In the genomic region with DNA sequence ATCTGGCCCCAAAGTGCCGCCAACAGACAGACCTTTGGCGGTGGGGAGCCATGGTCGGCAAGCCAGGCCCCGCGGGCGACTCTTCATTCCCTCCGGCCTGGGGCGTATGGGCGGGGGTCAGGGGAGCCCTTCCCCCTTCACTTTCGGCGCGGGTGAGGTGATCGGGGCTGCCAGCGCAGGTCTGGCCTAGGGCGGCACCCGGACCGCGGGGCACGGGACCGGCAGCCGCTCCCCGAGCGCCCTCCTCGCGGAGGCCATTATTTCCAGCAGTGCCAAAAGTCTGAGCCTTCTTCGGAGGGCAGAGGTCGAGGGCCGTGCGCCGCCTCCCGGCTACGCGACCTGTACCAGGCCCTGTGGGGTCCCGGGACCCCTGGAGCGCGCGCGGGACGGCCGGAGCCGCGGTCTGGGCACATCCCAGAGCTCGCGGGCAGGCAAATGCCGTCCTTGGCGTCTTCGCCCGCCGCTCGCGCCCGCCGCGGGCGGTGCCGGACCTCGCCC, we compare ENCODE assay signal across 8 cellular contexts. TPM values are rescaled to one million over a fixed set of nuclear protein-coding genes. Genes with fewer than 3 reads are reported as not detected.
DNase-seq lines count a peak whose midpoint lies in the region; ATAC-seq and TF ChIP-seq lines count a peak whose summit lies in the region.

No MANE protein-coding gene starts in this region.

- peak overlapping the region; percentile 64 to 88 for H3K4me3 ChIP-seq in left lung

- no peaks in the 10 kb centered on the region for H3K27me3 ChIP-seq in left lung

- H3K4me1 ChIP-seq in left lung = peaks cover 5 to 15% of the 10 kb centered on the region in 2 donors

- intact Hi-C loops in left lung (cut with DNase I) = no loop called here

- no peaks in the 10 kb centered on the region for H3K9me3 ChIP-seq in left lung

- no peaks in the 10 kb centered on the region for H3K36me3 ChIP-seq in left lung

- peak overlapping the region; percentile 97 to 99 for H3K27ac ChIP-seq in left lung

- DNase-seq in AG20443 (ENCODE audit: low spot score) (peak; percentile 46), T follicular helper cell (ENCODE audit: low read depth) (peak; percentile 29), cerebellum (ENCODE audit: low spot score) (peak; percentile 27), left lung (peak; percentile 61 to 84), SIG-M5 (lab: John Stamatoyannopoulos, UW) (no peak)
- peak; percentile 0 to 21 for DNase-seq in stimulated activated CD8-positive, alpha-beta memory T cell treated with anti-CD3 and anti-CD28 coated beads, Interleukin-7, amount 100 ng/mL, for 48 hours (ENCODE audit: extremely low read depth in 1 of 2, low read depth in 1 of 2)

- peak; percentile 15 for ATAC-seq in GM18868 (IDR thresholded peaks at IDR 0.05; ENCODE audit: unreplicated experiment)
- peak; percentile 10 for ATAC-seq in HG03103 (IDR thresholded peaks at IDR 0.05; ENCODE audit: low read depth, unreplicated experiment)
- ATAC-seq in left lung = peak; percentile 38

- TF ChIP-seq CTCF in left lung (IDR thresholded peaks at IDR 0.05) = no peak

RNA-seq across cellular contexts. Expression of gene KDM6A, which starts 0.6 kb away (rescaled TPM):
- 63.2 TPM for total RNA-seq in cerebellum
- 10 to 100 TPM; 21.1 to 34.7 TPM for total RNA-seq in left lung

RNA-seq across cellular contexts. Expression of gene DUSP21, which starts 28.5 kb away (rescaled TPM):
- total RNA-seq in cerebellum (not detected), left lung (not detected)
